Comparison of ENCODE assay signal across 1 cellular context in the genomic region with DNA sequence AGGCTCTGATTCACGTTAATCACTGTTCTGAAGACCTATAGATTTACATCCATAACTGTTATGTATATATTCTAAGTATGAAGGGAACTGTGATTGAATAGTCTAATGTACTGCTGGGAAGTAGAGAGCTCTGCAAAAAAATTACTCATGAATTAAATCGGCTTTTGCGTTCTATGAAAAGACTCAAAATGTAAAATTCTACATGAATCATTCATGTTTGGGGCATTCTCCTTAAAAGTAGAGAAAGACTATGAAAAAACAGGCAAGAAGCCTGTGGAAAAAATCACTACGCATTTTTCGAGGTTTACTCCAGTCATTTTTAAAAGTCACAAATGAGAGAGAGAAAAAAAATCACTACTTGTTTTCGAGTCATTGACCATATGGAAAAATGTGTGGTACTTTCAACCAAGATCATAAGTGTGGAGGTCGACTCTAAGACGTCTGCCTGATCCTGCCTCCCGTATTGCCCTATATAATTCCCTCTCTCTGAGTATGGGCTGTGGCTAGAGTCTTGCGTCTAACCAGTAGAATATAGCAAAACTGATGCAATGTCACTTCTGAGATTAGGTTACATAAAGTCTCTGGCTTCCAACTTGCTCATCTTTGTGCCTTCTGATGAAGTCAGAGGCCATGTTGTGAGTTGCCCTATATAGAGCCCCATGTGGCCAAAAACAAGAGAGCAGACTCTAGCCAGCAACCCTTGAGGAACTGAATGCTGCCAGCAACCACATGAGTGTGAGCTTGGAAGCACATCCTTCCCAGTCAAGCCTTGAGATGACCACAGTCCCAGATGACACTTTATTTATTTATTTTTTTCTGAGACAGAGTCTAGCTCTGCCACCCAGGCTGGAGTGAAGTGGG.
TF ChIP-seq lines count a peak whose summit lies in the region.

No MANE protein-coding gene starts in this region.

TF ChIP-seq in IMR-90, 13 proteins besides CTCF, POLR2A, EP300 and RAD21:
- TF ChIP-seq BHLHE40 (IDR thresholded peaks at IDR 0.05; ENCODE audit: low read depth, low read length) (no peak), MAFK (IDR thresholded peaks at IDR 0.05; ENCODE audit: low read depth, low read length) (no peak), FOS (IDR thresholded peaks at IDR 0.05; ENCODE audit: low read depth, low read length) (no peak), RFX5 (IDR thresholded peaks at IDR 0.05; ENCODE audit: low read depth, low read length) (no peak), MXI1 (IDR thresholded peaks at IDR 0.05; ENCODE audit: borderline replicate concordance, low read depth, low read length) (no peak), CHD1 (IDR thresholded peaks at IDR 0.05; ENCODE audit: low read depth, low read length) (no peak)
- TF ChIP-seq, protein P1, sequence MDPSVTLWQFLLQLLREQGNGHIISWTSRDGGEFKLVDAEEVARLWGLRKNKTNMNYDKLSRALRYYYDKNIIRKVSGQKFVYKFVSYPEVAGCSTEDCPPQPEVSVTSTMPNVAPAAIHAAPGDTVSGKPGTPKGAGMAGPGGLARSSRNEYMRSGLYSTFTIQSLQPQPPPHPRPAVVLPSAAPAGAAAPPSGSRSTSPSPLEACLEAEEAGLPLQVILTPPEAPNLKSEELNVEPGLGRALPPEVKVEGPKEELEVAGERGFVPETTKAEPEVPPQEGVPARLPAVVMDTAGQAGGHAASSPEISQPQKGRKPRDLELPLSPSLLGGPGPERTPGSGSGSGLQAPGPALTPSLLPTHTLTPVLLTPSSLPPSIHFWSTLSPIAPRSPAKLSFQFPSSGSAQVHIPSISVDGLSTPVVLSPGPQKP (IDR thresholded peaks at IDR 0.05; ENCODE audit: borderline replicate concordance, low read depth, low read length), result no peak
